ENCODE assay signal across 22 cellular contexts in genomic region chr15:65494066-65494465, GRCh38.
"Had no signal": no experiment of that assay in that cellular context is flagged by ENCODE, and none has a peak within 500 bp of the region (broad histone marks: within the 10 kb centered on the region; RNA-seq: fewer than 3 reads in every experiment).

No MANE protein-coding gene starts in this region.

- H3K4me3 ChIP-seq: lower lobe of right lung, ovary, skin epidermis, suprapubic skin, thoracic aorta, tibial nerve, uterus had no signal

- H3K27ac Mint-ChIP-seq: progenitor cell of endocrine pancreas; stimulated activated naive CD8-positive, alpha-beta T cell treated with anti-CD3 and anti-CD28 coated beads, Interleukin-15, Interleukin-2, amounts not matched to agents 100 ng/mL and 50 ng/mL, for 24 hours; type B pancreatic cell had no signal

- DNase-seq: hippocampal formation; lower lobe of right lung; mammary epithelial cell; mesenchymal stem cell; naive thymus-derived CD8-positive, alpha-beta T cell; ovary; right cardiac atrium; stimulated activated CD4-positive, alpha-beta T cell treated with anti-CD3 and anti-CD28 coated beads, Interleukin-12 subunit alpha, Interleukin-12 subunit beta, amount 100 ng/mL, for 4 hours; stimulated activated CD4-positive, alpha-beta T cell treated with anti-CD3 and anti-CD28 coated beads, Interleukin-15, amount 100 ng/mL, for 24 hours; stimulated activated CD4-positive, alpha-beta T cell treated with anti-CD3 and anti-CD28 coated beads, Interleukin-2, amount 100 ng/mL, for 24 hours; stimulated activated CD4-positive, alpha-beta T cell treated with anti-CD3 and anti-CD28 coated beads, Interleukin-4, amount 100 ng/mL, for 1 hour; stimulated activated naive CD4-positive, alpha-beta T cell; uterus had no signal

- H3K4me3 Mint-ChIP-seq: naive thymus-derived CD8-positive, alpha-beta T cell; stimulated activated naive CD8-positive, alpha-beta T cell treated with anti-CD3 and anti-CD28 coated beads, Interleukin-15, Interleukin-2, amounts not matched to agents 100 ng/mL and 50 ng/mL, for 24 hours; type B pancreatic cell had no signal

- H3K36me3 ChIP-seq: ovary, uterus had no signal

- H3K27ac ChIP-seq: lower lobe of right lung, ovary, skin epidermis, suprapubic skin, thoracic aorta, tibial nerve, uterus had no signal

- H3K9me3 Mint-ChIP-seq: naive thymus-derived CD8-positive, alpha-beta T cell; stimulated activated naive CD8-positive, alpha-beta T cell treated with anti-CD3 and anti-CD28 coated beads, Interleukin-15, Interleukin-2, amounts not matched to agents 100 ng/mL and 50 ng/mL, for 24 hours; type B pancreatic cell had no signal

- H3K9me3 ChIP-seq: lower lobe of right lung, ovary, suprapubic skin, thoracic aorta, tibial nerve, uterus had no signal

- H3K27me3 ChIP-seq: ovary, suprapubic skin, tibial nerve, uterus had no signal

- H3K4me1 ChIP-seq: lower lobe of right lung, suprapubic skin, tibial nerve, uterus had no signal

- ATAC-seq: left lobe of liver; lower lobe of right lung; naive thymus-derived CD8-positive, alpha-beta T cell; right cardiac atrium; sciatic nerve had no signal

- H3K27me3 Mint-ChIP-seq: naive thymus-derived CD8-positive, alpha-beta T cell; progenitor cell of endocrine pancreas; stimulated activated naive CD8-positive, alpha-beta T cell treated with anti-CD3 and anti-CD28 coated beads, Interleukin-15, Interleukin-2, amounts not matched to agents 100 ng/mL and 50 ng/mL, for 24 hours; type B pancreatic cell had no signal
